In genomic region chr14:50225974-50226297, GRCh38 we compare ENCODE assay signal across 9 cellular contexts. TPM values are rescaled to one million over a fixed set of nuclear protein-coding genes. Genes with fewer than 3 reads are reported as not detected.
DNase-seq lines count a peak whose midpoint lies in the region; ATAC-seq and TF ChIP-seq lines count a peak whose summit lies in the region.
"Had no signal": no experiment of that assay in that cellular context is flagged by ENCODE, and none has a peak within 500 bp of the region (broad histone marks: within the 10 kb centered on the region; RNA-seq: fewer than 3 reads in every experiment).

No MANE protein-coding gene starts in this region.

- H3F3A ChIP-seq in GM23248 (ENCODE audit: insufficient read depth) = peaks cover 21% of the 10 kb centered on the region

- whole genome bisulfite sequencing in GM23248 (ENCODE audit: low coverage in 1 of 2, low lambda C conversion rate in 2 of 2, missing lambda C conversion rate in 2 of 2), 2 experiments = 61% methylated on average over 5 of the region's 5 CpGs
- WGBS in endodermal cell (ENCODE audit: insufficient coverage in 1 of 2, insufficient read length in 1 of 2), 2 experiments = 30 to 40% methylated on average over 2 to 5 of the region's 5 CpGs

- DNase-seq in GM23248 (no peak), NOMO-1 (lab: John Stamatoyannopoulos, UW; ENCODE audit: unreplicated experiment in 2 of 2) (peak; percentile 18 to 69), endodermal cell (peak; percentile 66), gastrocnemius medialis (no peak), NCI-H1048 (lab: John Stamatoyannopoulos, UW) (no peak), NCI-H774 (lab: John Stamatoyannopoulos, UW) (no peak)
- DNase-seq: activated naive CD4-positive, alpha-beta T cell treated with anti-CD3 and anti-CD28 coated beads, Interleukin-2, amount 50 U/mL, for 16 hours had no signal

- no peaks in the 10 kb centered on the region for H3K9me2 ChIP-seq in GM23248 (ENCODE audit: insufficient read depth)

- H3K27ac ChIP-seq in GM23248 (peak overlapping the region; percentile 57), endodermal cell (ENCODE audit: low read depth, low read length) (no peak overlapping the region), gastrocnemius medialis (peak overlapping the region; percentile 0 to 81 (median 70))

- H2AFZ ChIP-seq in GM23248 = no peak overlapping the region

- no peak overlapping the region for H3K27ac Mint-ChIP-seq in endodermal cell

- no peaks in the 10 kb centered on the region for H3K27me3 Mint-ChIP-seq in endodermal cell (ENCODE audit: insufficient read depth)

- no peak for TF ChIP-seq CTCF in endodermal cell (conservative IDR thresholded peaks at IDR 0.05)
- no peak for TF ChIP-seq CTCF in gastrocnemius medialis (IDR thresholded peaks at IDR 0.05 in 4 of 5, conservative IDR thresholded peaks at IDR 0.05 in 1 of 5)

- peaks cover 36% of the 10 kb centered on the region for H3K4me1 Mint-ChIP-seq in endodermal cell

- H3K79me2 ChIP-seq in GM23248 (ENCODE audit: insufficient read depth) = peaks cover 98% of the 10 kb centered on the region

- ATAC-seq in gastrocnemius medialis (no peak), HG02571 (IDR thresholded peaks at IDR 0.05; ENCODE audit: unreplicated experiment) (no peak)
- ATAC-seq: HCT116 had no signal

- intact Hi-C loops in gastrocnemius medialis (cut with DNase I; ENCODE audit: low total_unique reads) = no loop called here

- H3K27me3 ChIP-seq in GM23248 (replicated peaks; ENCODE audit: insufficient read depth) (no peaks in the 10 kb centered on the region), endodermal cell (ENCODE audit: control insufficient read depth, insufficient read depth, low read length, poor library complexity, severe bottlenecking) (no peaks in the 10 kb centered on the region), gastrocnemius medialis (no peaks in the 10 kb centered on the region)

- H4K20me1 ChIP-seq in GM23248 (ENCODE audit: insufficient read depth) = peaks cover 28% of the 10 kb centered on the region; the same call in 1 of the 2 replicates

- no peaks in the 10 kb centered on the region for H3K9me3 ChIP-seq in GM23248 (ENCODE audit: low read depth)
- peaks cover 12% of the 10 kb centered on the region for H3K9me3 ChIP-seq in endodermal cell (ENCODE audit: control insufficient read depth, low read length)
- no peaks in the 10 kb centered on the region for H3K9me3 ChIP-seq in gastrocnemius medialis

- no peak for TF ChIP-seq POLR2A in gastrocnemius medialis (IDR thresholded peaks at IDR 0.05)

- peak overlapping the region; percentile 26 for H3K9ac ChIP-seq in GM23248
- H3K9ac ChIP-seq in endodermal cell (ENCODE audit: extremely low read depth, low read length, poor library complexity, severe bottlenecking) = no peak overlapping the region

- peaks cover 12% of the 10 kb centered on the region for H3K9me3 Mint-ChIP-seq in endodermal cell

- no peaks in the 10 kb centered on the region for H3K36me3 ChIP-seq in GM23248 (ENCODE audit: low read depth)
- no peaks in the 10 kb centered on the region for H3K36me3 ChIP-seq in endodermal cell (ENCODE audit: control insufficient read depth, insufficient read depth, low read length)
- H3K36me3 ChIP-seq in gastrocnemius medialis = no peaks in the 10 kb centered on the region

- H3K4me3 Mint-ChIP-seq in endodermal cell = no peak overlapping the region

- H3K36me3 Mint-ChIP-seq in endodermal cell (ENCODE audit: low read depth) = peaks cover 15% of the 10 kb centered on the region

- H3K4me2 ChIP-seq in GM23248 (ENCODE audit: unreplicated experiment) = peak overlapping the region; percentile 62

- peaks cover 41% of the 10 kb centered on the region for H3K4me1 ChIP-seq in GM23248 (ENCODE audit: insufficient read depth)
- H3K4me1 ChIP-seq in endodermal cell (ENCODE audit: control insufficient read depth, insufficient read depth, low read length) = peaks cover 4% of the 10 kb centered on the region
- H3K4me1 ChIP-seq in gastrocnemius medialis = peaks cover 63 to 79% of the 10 kb centered on the region in 2 donors

- H3K4me3 ChIP-seq in GM23248 (peak overlapping the region; percentile 40), endodermal cell (ENCODE audit: low read length) (no peak overlapping the region), gastrocnemius medialis (peak overlapping the region in 1 of 4 donors; percentile 22)

- in situ Hi-C loops in GM23248 (cut with MboI) = no loop called here
- in situ Hi-C loops in gastrocnemius medialis (cut with MboI; ENCODE audit: low sequenced_read_pairs in 4 of 4) = loop anchor here in 1 of 4 donors (10.0 kb wide), 1 partner anchor 361 kb away; no protein-coding TSS in a partner anchor

RNA-seq across cellular contexts. Expression of gene SOS2, which starts 5.4 kb away (rescaled TPM):
- 13.7 and 14.0 TPM in 2 replicates for total RNA-seq in GM23248 (2014; rRNA removed; shearing (Covaris generic))
- 2.6 and 3.2 TPM in 2 replicates for polyA plus RNA-seq in GM23248 (2016; fragmentation: Nextera tagmentation; extraction: Ambion mirVana)
- total RNA-seq in endodermal cell = 10 to 100 TPM; 19.6 to 20.4 TPM
- 28.2 TPM for polyA plus RNA-seq in endodermal cell (2013, experiment 1 of 2)
- 26.1 TPM for polyA plus RNA-seq in endodermal cell (2013, experiment 2 of 2)
- total RNA-seq in gastrocnemius medialis = 10 to 100 TPM; 46.5 to 81.2 (median 52.3) TPM

Comparison
In these comparisons a context has a peak if more than half of its experiments do, and no peak if none do; other contexts are left out.
1. DNase-seq: peak in NOMO-1 (2 of 2) and endodermal cell (single experiment); none in GM23248 (single experiment), gastrocnemius medialis (0 of 2), NCI-H1048 (single experiment) and NCI-H774 (single experiment).